13 cellular contexts compared by ENCODE assay signal in genomic region chr10:113064039-113064438, GRCh38.
"Had no signal": no experiment of that assay in that cellular context is flagged by ENCODE, and none has a peak within 500 bp of the region (broad histone marks: within the 10 kb centered on the region; RNA-seq: fewer than 3 reads in every experiment).

No MANE protein-coding gene starts in this region.

- H3K4me3 ChIP-seq: gastrocnemius medialis, prostate gland had no signal

- DNase-seq: activated CD4-positive, alpha-beta T cell treated with anti-CD3 and anti-CD28 coated beads for 1 hour; activated CD4-positive, alpha-beta T cell treated with anti-CD3 and anti-CD28 coated beads, Interleukin-2, amount 50 U/mL, for 48 hours; activated CD8-positive, alpha-beta memory T cell treated with anti-CD3 and anti-CD28 coated beads, Interleukin-2, amount 10 ng/mL, durations not matched to agents 7 days and 5 days; activated effector memory CD4-positive, alpha-beta T cell treated with anti-CD3 and anti-CD28 coated beads, Interleukin-2, amount 50 U/mL, for 16 hours; activated T-cell treated with anti-CD3 and anti-CD28 coated beads, Interleukin-2, amount 50 U/mL, for 24 hours; amygdala; gastrocnemius medialis; naive B cell; stimulated activated naive CD4-positive, alpha-beta T cell treated with Interleukin-2 at 50 U/mL for 16 hours had no signal

- ATAC-seq: activated CD8-positive, alpha-beta memory T cell treated with anti-CD3 and anti-CD28 coated beads, Interleukin-2, amount 10 ng/mL, durations not matched to agents 7 days and 5 days; gastrocnemius medialis; sciatic nerve had no signal

- H3K4me1 ChIP-seq: prostate gland had no signal

- H3K36me3 ChIP-seq: gastrocnemius medialis, neutrophil, prostate gland had no signal

- H3K27me3 ChIP-seq: gastrocnemius medialis, neutrophil had no signal

- H3K27ac ChIP-seq: gastrocnemius medialis, neutrophil, prostate gland had no signal

- H3K9me3 ChIP-seq: gastrocnemius medialis, neutrophil, prostate gland had no signal

- FAIRE-seq: bronchial epithelial cell had no signal
